Comparison of ENCODE assay signal across 16 cellular contexts in the genomic region with DNA sequence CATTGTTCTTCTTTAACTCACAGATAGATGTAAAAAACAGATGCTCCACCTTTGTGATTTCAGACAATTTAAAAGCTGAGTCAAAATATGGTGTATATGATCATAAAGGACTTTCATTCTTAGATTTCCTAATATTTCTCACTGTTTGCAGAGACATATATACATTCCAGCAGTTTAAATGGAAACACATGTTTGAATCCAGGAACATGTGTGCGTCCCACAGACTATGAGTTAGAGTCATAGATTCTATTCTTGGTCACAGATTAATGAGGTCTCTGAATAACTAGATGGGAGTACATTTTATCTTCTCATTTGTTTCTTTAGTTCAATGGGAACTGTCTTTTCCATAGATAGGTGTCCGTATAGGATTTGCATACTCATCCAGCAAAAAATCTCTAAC.
DNase-seq lines count a peak whose midpoint lies in the region; ATAC-seq, FAIRE-seq and TF ChIP-seq lines count a peak whose summit lies in the region.
"Had no signal": no experiment of that assay in that cellular context is flagged by ENCODE, and none has a peak within 500 bp of the region (broad histone marks: within the 10 kb centered on the region; RNA-seq: fewer than 3 reads in every experiment).

No MANE protein-coding gene starts in this region.

- peaks cover 9% of the 10 kb centered on the region for H3K4me1 Mint-ChIP-seq in astrocyte (ENCODE audit: low read depth, unreplicated experiment)

- TF ChIP-seq POLR2A in H54 (IDR thresholded peaks at IDR 0.05; ENCODE audit: low read depth, low read length), result no peak

- no peaks in the 10 kb centered on the region for H3K27me3 Mint-ChIP-seq in astrocyte (ENCODE audit: low read depth, unreplicated experiment)

- no peak overlapping the region for H2AFZ ChIP-seq in astrocyte (ENCODE audit: low read depth, low read length)

- peak overlapping the region; percentile 19 for H3K4me2 ChIP-seq in astrocyte (ENCODE audit: low read length)
- H3K4me2 ChIP-seq: BLaER1 treated with 17β-estradiol and CSF1 and Interleukin-3, amounts not matched to agents 10 nM and 100 nM had no signal

- FAIRE-seq in H54 (lab: Jason Lieb, UNC) (peak; percentile 11), astrocyte (lab: Jason Lieb, UNC) (peak; percentile 70)
- FAIRE-seq: GM12892, H1 had no signal

- no peaks in the 10 kb centered on the region for H3K36me3 ChIP-seq in astrocyte (ENCODE audit: insufficient read depth, low read length)
- H3K36me3 ChIP-seq: BLaER1 treated with 17β-estradiol and CSF1 and Interleukin-3, amounts not matched to agents 10 nM and 100 nM had no signal

- ATAC-seq in GM18498 (IDR thresholded peaks at IDR 0.05; ENCODE audit: unreplicated experiment), result no peak
- ATAC-seq in HG03097 (IDR thresholded peaks at IDR 0.05; ENCODE audit: low FRiP score, unreplicated experiment), result no peak
- ATAC-seq: PC-3 had no signal

- H4K20me1 ChIP-seq in astrocyte (ENCODE audit: insufficient read depth, low read length), result peaks cover 11% of the 10 kb centered on the region
- H4K20me1 ChIP-seq: BLaER1 treated with 17β-estradiol and CSF1 and Interleukin-3, amounts not matched to agents 10 nM and 100 nM had no signal

- no peak overlapping the region for H3K27ac Mint-ChIP-seq in astrocyte (ENCODE audit: unreplicated experiment)

- no peak overlapping the region for H3K27ac ChIP-seq in astrocyte (ENCODE audit: low read depth, low read length)
- peak overlapping the region; percentile 22 for H3K27ac ChIP-seq in layer of hippocampus (ENCODE audit: low read depth, low read length)
- H3K27ac ChIP-seq: BLaER1 treated with 17β-estradiol and CSF1 and Interleukin-3, amounts not matched to agents 10 nM and 100 nM had no signal

- H3K4me3 ChIP-seq in astrocyte (ENCODE audit: insufficient read depth, low read depth, low read length), result no peak overlapping the region
- H3K4me3 ChIP-seq: BLaER1 treated with 17β-estradiol and CSF1 and Interleukin-3, amounts not matched to agents 10 nM and 100 nM had no signal

- H3K27me3 ChIP-seq in astrocyte (ENCODE audit: insufficient read depth, low read length), result no peaks in the 10 kb centered on the region
- H3K27me3 ChIP-seq in layer of hippocampus (ENCODE audit: control insufficient read depth, insufficient read depth, low read length), result no peaks in the 10 kb centered on the region
- H3K27me3 ChIP-seq: BLaER1 treated with 17β-estradiol and CSF1 and Interleukin-3, amounts not matched to agents 10 nM and 100 nM had no signal

- no peak overlapping the region for H3K4me3 Mint-ChIP-seq in astrocyte (ENCODE audit: unreplicated experiment)

- H3K79me2 ChIP-seq in astrocyte (ENCODE audit: insufficient read depth, low read length), result peaks cover 31% of the 10 kb centered on the region

- DNase-seq in H54 (ENCODE audit: insufficient read length, low spot score) (no peak), astrocyte (ENCODE audit: low read depth) (peak; percentile 44), DMS114 treated with DMSO at 0.1 percent for 48 hours (lab: John Stamatoyannopoulos, UW; ENCODE audit: unreplicated experiment) (no peak), NCI-H82 treated with DMSO at 0.1 percent for 48 hours (lab: John Stamatoyannopoulos, UW; ENCODE audit: unreplicated experiment) (no peak)
- DNase-seq: DMS153, Karpas-422, NCI-H1105 treated with DMSO at 0.1 percent for 48 hours, NCI-H187, NCI-H446, PC-3 had no signal

- no peak overlapping the region for H3K9ac ChIP-seq in astrocyte (ENCODE audit: low read length)
- H3K9ac ChIP-seq: BLaER1 treated with 17β-estradiol and CSF1 and Interleukin-3, amounts not matched to agents 10 nM and 100 nM had no signal

- H3K4me1 ChIP-seq in astrocyte (ENCODE audit: insufficient read depth, low read length), result peaks cover 5% of the 10 kb centered on the region

- H3K36me3 Mint-ChIP-seq in astrocyte (ENCODE audit: low read depth, unreplicated experiment), result peaks cover 11% of the 10 kb centered on the region

- H3K9me3 Mint-ChIP-seq in astrocyte (ENCODE audit: unreplicated experiment), result no peaks in the 10 kb centered on the region

- H3K9me3 ChIP-seq in astrocyte (ENCODE audit: insufficient read depth, low read depth, low read length), result no peaks in the 10 kb centered on the region
- H3K9me3 ChIP-seq: BLaER1 treated with 17β-estradiol and CSF1 and Interleukin-3, amounts not matched to agents 10 nM and 100 nM had no signal

- TF ChIP-seq CTCF in astrocyte (IDR thresholded peaks at IDR 0.05; ENCODE audit: insufficient read depth, low read depth, low read length), result no peak
